16 cellular contexts compared by ENCODE assay signal in genomic region chr21:31426235-31426797, GRCh38.
A peak's percentile ranks its signal among the peaks of the same experiment; 100 is the strongest.
DNase-seq lines count a peak whose midpoint lies in the region; ATAC-seq and TF ChIP-seq lines count a peak whose summit lies in the region.
"Had no signal": no experiment of that assay in that cellular context is flagged by ENCODE, and none has a peak within 500 bp of the region (broad histone marks: within the 10 kb centered on the region; RNA-seq: fewer than 3 reads in every experiment).

No MANE protein-coding gene starts in this region.

- no peak overlapping the region for H3K9ac ChIP-seq in KMS-11

- DNase-seq in activated CD8-positive, alpha-beta memory T cell treated with anti-CD3 and anti-CD28 coated beads, Interleukin-2, amount 10 ng/mL, durations not matched to agents 7 days and 5 days, result no peak
- no peak for DNase-seq in activated CD8-positive, alpha-beta memory T cell treated with anti-CD3 and anti-CD28 coated beads, Interleukin-2, amount 50 U/mL, for 48 hours
- no peak for DNase-seq in activated naive CD8-positive, alpha-beta T cell treated with anti-CD3 and anti-CD28 coated beads, Interleukin-2, amount 50 U/mL, for 24 hours
- peak in 1 of 2 donors; percentile 49 for DNase-seq in stimulated activated effector memory CD8-positive, alpha-beta T cell treated with anti-CD3 and anti-CD28 coated beads, Interleukin-12 subunit alpha, Interleukin-12 subunit beta, amount 100 ng/mL, for 72 hours (ENCODE audit: low spot score in 2 of 2)
- no peak for DNase-seq in pons (ENCODE audit: low spot score)
- DNase-seq: activated CD8-positive, alpha-beta memory T cell treated with anti-CD3 and anti-CD28 coated beads, Interleukin-2, amount 50 U/mL, for 4 hours; hypothalamus; left ventricle myocardium superior; NCI-H2107; nephron progenitor cell; right lobe of liver had no signal

- no peaks in the 10 kb centered on the region for H3K79me2 ChIP-seq in KMS-11 (ENCODE audit: insufficient read depth, low read depth)

- peaks cover 11% of the 10 kb centered on the region for H3K4me1 Mint-ChIP-seq in activated CD8-positive, alpha-beta memory T cell treated with anti-CD3 and anti-CD28 coated beads, Interleukin-2, amount 10 ng/mL, durations not matched to agents 7 days and 5 days
- H3K4me1 Mint-ChIP-seq in activated naive CD8-positive, alpha-beta T cell treated with anti-CD3 and anti-CD28 coated beads, Interleukin-2, amount 50 U/mL, for 24 hours, result peaks cover 14% of the 10 kb centered on the region
- H3K4me1 Mint-ChIP-seq in stimulated activated effector memory CD8-positive, alpha-beta T cell treated with anti-CD3 and anti-CD28 coated beads, Interleukin-12 subunit alpha, Interleukin-12 subunit beta, amount 100 ng/mL, for 72 hours, result peaks cover 7% of the 10 kb centered on the region

- no peak overlapping the region for H2AFZ ChIP-seq in KMS-11 (ENCODE audit: low read depth)

- H3K36me3 Mint-ChIP-seq in activated CD8-positive, alpha-beta memory T cell treated with anti-CD3 and anti-CD28 coated beads, Interleukin-2, amount 10 ng/mL, durations not matched to agents 7 days and 5 days, result no peaks in the 10 kb centered on the region
- peaks cover 3% of the 10 kb centered on the region for H3K36me3 Mint-ChIP-seq in activated naive CD8-positive, alpha-beta T cell treated with anti-CD3 and anti-CD28 coated beads, Interleukin-2, amount 50 U/mL, for 24 hours (ENCODE audit: low read depth)
- no peaks in the 10 kb centered on the region for H3K36me3 Mint-ChIP-seq in stimulated activated effector memory CD8-positive, alpha-beta T cell treated with anti-CD3 and anti-CD28 coated beads, Interleukin-12 subunit alpha, Interleukin-12 subunit beta, amount 100 ng/mL, for 72 hours

- H4K20me1 ChIP-seq in KMS-11 (ENCODE audit: insufficient read depth), result no peaks in the 10 kb centered on the region

- no peaks in the 10 kb centered on the region for H3K9me3 Mint-ChIP-seq in activated CD8-positive, alpha-beta memory T cell treated with anti-CD3 and anti-CD28 coated beads, Interleukin-2, amount 10 ng/mL, durations not matched to agents 7 days and 5 days (ENCODE audit: low read depth)
- no peaks in the 10 kb centered on the region for H3K9me3 Mint-ChIP-seq in activated naive CD8-positive, alpha-beta T cell treated with anti-CD3 and anti-CD28 coated beads, Interleukin-2, amount 50 U/mL, for 24 hours
- no peaks in the 10 kb centered on the region for H3K9me3 Mint-ChIP-seq in stimulated activated effector memory CD8-positive, alpha-beta T cell treated with anti-CD3 and anti-CD28 coated beads, Interleukin-12 subunit alpha, Interleukin-12 subunit beta, amount 100 ng/mL, for 72 hours
- H3K9me3 Mint-ChIP-seq: nephron progenitor cell had no signal

- TF ChIP-seq CTCF in KMS-11 (conservative IDR thresholded peaks at IDR 0.05; ENCODE audit: low read depth, low read length), result no peak

- ATAC-seq in activated CD8-positive, alpha-beta memory T cell treated with anti-CD3 and anti-CD28 coated beads, Interleukin-2, amount 10 ng/mL, durations not matched to agents 7 days and 5 days, result peak; percentile 51
- peak; percentile 92 for ATAC-seq in activated naive CD8-positive, alpha-beta T cell treated with anti-CD3 and anti-CD28 coated beads, Interleukin-2, amount 50 U/mL, for 24 hours
- peak; percentile 79 for ATAC-seq in stimulated activated effector memory CD8-positive, alpha-beta T cell treated with anti-CD3 and anti-CD28 coated beads, Interleukin-12 subunit alpha, Interleukin-12 subunit beta, amount 100 ng/mL, for 72 hours
- ATAC-seq in GM19035 (IDR thresholded peaks at IDR 0.05; ENCODE audit: unreplicated experiment) (no peak), GM21447 (IDR thresholded peaks at IDR 0.05; ENCODE audit: unreplicated experiment) (no peak)
- ATAC-seq: left ventricle myocardium superior, right lobe of liver, Right ventricle myocardium inferior had no signal

- peaks cover 2% of the 10 kb centered on the region for H3K27me3 Mint-ChIP-seq in activated CD8-positive, alpha-beta memory T cell treated with anti-CD3 and anti-CD28 coated beads, Interleukin-2, amount 10 ng/mL, durations not matched to agents 7 days and 5 days
- H3K27me3 Mint-ChIP-seq in activated naive CD8-positive, alpha-beta T cell treated with anti-CD3 and anti-CD28 coated beads, Interleukin-2, amount 50 U/mL, for 24 hours, result no peaks in the 10 kb centered on the region

- no peak overlapping the region for H3K4me3 Mint-ChIP-seq in activated CD8-positive, alpha-beta memory T cell treated with anti-CD3 and anti-CD28 coated beads, Interleukin-2, amount 10 ng/mL, durations not matched to agents 7 days and 5 days
- H3K4me3 Mint-ChIP-seq in activated naive CD8-positive, alpha-beta T cell treated with anti-CD3 and anti-CD28 coated beads, Interleukin-2, amount 50 U/mL, for 24 hours, result peak overlapping the region; percentile 37
- no peak overlapping the region for H3K4me3 Mint-ChIP-seq in stimulated activated effector memory CD8-positive, alpha-beta T cell treated with anti-CD3 and anti-CD28 coated beads, Interleukin-12 subunit alpha, Interleukin-12 subunit beta, amount 100 ng/mL, for 72 hours
- H3K4me3 Mint-ChIP-seq: nephron progenitor cell had no signal

- no peaks in the 10 kb centered on the region for H3K36me3 ChIP-seq in KMS-11 (ENCODE audit: insufficient read depth)
- H3K36me3 ChIP-seq: ascending aorta, right lobe of liver had no signal

- peak overlapping the region; percentile 41 for H3K27ac ChIP-seq in KMS-11
- H3K27ac ChIP-seq: ascending aorta, right lobe of liver had no signal

- H3K4me3 ChIP-seq in KMS-11 (IDR thresholded peaks at IDR 0.05; ENCODE audit: insufficient read depth, low read depth, low read length), result no peak overlapping the region
- H3K4me3 ChIP-seq: ascending aorta, right lobe of liver had no signal

- no peaks in the 10 kb centered on the region for H3K27me3 ChIP-seq in KMS-11 (ENCODE audit: insufficient read depth, low read depth)
- H3K27me3 ChIP-seq: ascending aorta, right lobe of liver had no signal

- H3K27ac Mint-ChIP-seq in activated CD8-positive, alpha-beta memory T cell treated with anti-CD3 and anti-CD28 coated beads, Interleukin-2, amount 10 ng/mL, durations not matched to agents 7 days and 5 days, result peak overlapping the region; percentile 55
- peak overlapping the region; percentile 66 for H3K27ac Mint-ChIP-seq in activated naive CD8-positive, alpha-beta T cell treated with anti-CD3 and anti-CD28 coated beads, Interleukin-2, amount 50 U/mL, for 24 hours
- no peak overlapping the region for H3K27ac Mint-ChIP-seq in stimulated activated effector memory CD8-positive, alpha-beta T cell treated with anti-CD3 and anti-CD28 coated beads, Interleukin-12 subunit alpha, Interleukin-12 subunit beta, amount 100 ng/mL, for 72 hours
- H3K27ac Mint-ChIP-seq: nephron progenitor cell had no signal

- CTCF ChIA-PET in activated CD8-positive, alpha-beta memory T cell treated with anti-CD3 and anti-CD28 coated beads, Interleukin-2, amount 10 ng/mL, durations not matched to agents 7 days and 5 days (lab: Charles Lee), result no interaction called here

- H3K4me2 ChIP-seq in KMS-11, result peak overlapping the region; percentile 33; the same call in 1 of the 2 replicates

- peaks cover 42% of the 10 kb centered on the region for H3K4me1 ChIP-seq in KMS-11 (ENCODE audit: low read depth, poor library complexity, severe bottlenecking)
- H3K4me1 ChIP-seq: ascending aorta, right lobe of liver had no signal

Comparison
In these comparisons a context has a peak if more than half of its experiments do, and no peak if none do; other contexts are left out.
1. ATAC-seq: peak in activated CD8-positive, alpha-beta memory T cell treated with anti-CD3 and anti-CD28 coated beads, Interleukin-2, amount 10 ng/mL, durations not matched to agents 7 days and 5 days (single experiment), activated naive CD8-positive, alpha-beta T cell treated with anti-CD3 and anti-CD28 coated beads, Interleukin-2, amount 50 U/mL, for 24 hours (single experiment) and stimulated activated effector memory CD8-positive, alpha-beta T cell treated with anti-CD3 and anti-CD28 coated beads, Interleukin-12 subunit alpha, Interleukin-12 subunit beta, amount 100 ng/mL, for 72 hours (single experiment); none in GM19035 (single experiment) and GM21447 (single experiment).